Comparison of ENCODE assay signal across 8 cellular contexts in genomic region chr7:149194799-149195179, GRCh38. TPM values are rescaled to one million over a fixed set of nuclear protein-coding genes. Genes with fewer than 3 reads are reported as not detected.
A peak's percentile ranks its signal among the peaks of the same experiment; 100 is the strongest.
DNase-seq lines count a peak whose midpoint lies in the region; ATAC-seq, FAIRE-seq and TF ChIP-seq lines count a peak whose summit lies in the region.

No MANE protein-coding gene starts in this region.

- TF ChIP-seq CTCF in kidney (IDR thresholded peaks at IDR 0.05; ENCODE audit: borderline replicate concordance, extremely low read depth, insufficient read depth) (no peak), thoracic aorta (IDR thresholded peaks at IDR 0.05) (no peak), GM13976 (IDR thresholded peaks at IDR 0.05; ENCODE audit: borderline replicate concordance, control extremely low read depth, extremely low read depth, insufficient read depth, missing control alignments) (no peak)

- in situ Hi-C loops in GM13976 (cut with MboI; ENCODE audit: low sequenced_read_pairs, unreplicated experiment): no loop called here

- peaks cover 6% of the 10 kb centered on the region for H3K27me3 Mint-ChIP-seq in activated CD4-positive, alpha-beta T cell treated with anti-CD3 and anti-CD28 coated beads, Interleukin-2, amount 10 ng/mL, durations not matched to agents 7 days and 5 days
- H3K27me3 Mint-ChIP-seq in activated naive CD8-positive, alpha-beta T cell treated with anti-CD3 and anti-CD28 coated beads for 36 hours: no peaks in the 10 kb centered on the region

- CTCF ChIA-PET in activated CD4-positive, alpha-beta T cell treated with anti-CD3 and anti-CD28 coated beads, Interleukin-2, amount 10 ng/mL, durations not matched to agents 7 days and 5 days (lab: Charles Lee): interaction anchor here (1.0 to 3.4 kb wide), 15 partner anchors 9 to 431 kb away, joined by 3 to 21 read pairs (median 5); partner anchors contain the start of gene ZNF398

- H3K27me3 ChIP-seq in thoracic aorta (replicated peaks; ENCODE audit: insufficient read depth): no peaks in the 10 kb centered on the region

- H3K27ac Mint-ChIP-seq in activated CD4-positive, alpha-beta T cell treated with anti-CD3 and anti-CD28 coated beads, Interleukin-2, amount 10 ng/mL, durations not matched to agents 7 days and 5 days: peak overlapping the region; percentile 11
- peak overlapping the region; percentile 48 for H3K27ac Mint-ChIP-seq in activated naive CD8-positive, alpha-beta T cell treated with anti-CD3 and anti-CD28 coated beads for 36 hours

- H3K36me3 ChIP-seq in kidney (ENCODE audit: control insufficient read depth in 1 of 2, insufficient read depth in 2 of 2, low read length in 2 of 2): peaks cover 8 to 11% of the 10 kb centered on the region in 2 donors
- H3K36me3 ChIP-seq in thoracic aorta: peaks cover 16% of the 10 kb centered on the region

- no peak for DNase-seq in activated CD4-positive, alpha-beta T cell treated with anti-CD3 and anti-CD28 coated beads, Interleukin-2, amount 10 ng/mL, durations not matched to agents 7 days and 5 days
- DNase-seq in activated CD4-positive, alpha-beta T cell treated with anti-CD3 and anti-CD28 coated beads for 1 hour: no peak
- no peak for DNase-seq in activated naive CD8-positive, alpha-beta T cell treated with anti-CD3 and anti-CD28 coated beads for 36 hours
- no peak for DNase-seq in kidney
- DNase-seq in thoracic aorta (ENCODE audit: low spot score): no peak
- no peak for DNase-seq in GM13976 (ENCODE audit: low spot score)

- no peaks in the 10 kb centered on the region for H3K9me3 Mint-ChIP-seq in activated CD4-positive, alpha-beta T cell treated with anti-CD3 and anti-CD28 coated beads, Interleukin-2, amount 10 ng/mL, durations not matched to agents 7 days and 5 days
- H3K9me3 Mint-ChIP-seq in activated naive CD8-positive, alpha-beta T cell treated with anti-CD3 and anti-CD28 coated beads for 36 hours: no peaks in the 10 kb centered on the region

- no peak for ATAC-seq in thoracic aorta (ENCODE audit: insufficient number of reproducible peaks, low FRiP score, low read depth)
- ATAC-seq in GM21717 (IDR thresholded peaks at IDR 0.05; ENCODE audit: unreplicated experiment): no peak
- ATAC-seq in GM18517 (IDR thresholded peaks at IDR 0.05; ENCODE audit: unreplicated experiment): no peak

- H3K4me3 Mint-ChIP-seq in activated CD4-positive, alpha-beta T cell treated with anti-CD3 and anti-CD28 coated beads, Interleukin-2, amount 10 ng/mL, durations not matched to agents 7 days and 5 days: peak overlapping the region; percentile 81
- peak overlapping the region; percentile 83 for H3K4me3 Mint-ChIP-seq in activated naive CD8-positive, alpha-beta T cell treated with anti-CD3 and anti-CD28 coated beads for 36 hours

- POLR2A ChIA-PET in activated CD4-positive, alpha-beta T cell treated with anti-CD3 and anti-CD28 coated beads, Interleukin-2, amount 10 ng/mL, durations not matched to agents 7 days and 5 days (lab: Charles Lee): no interaction called here

- no peak for FAIRE-seq in kidney (lab: Jason Lieb, UNC)

- intact Hi-C loops in kidney (cut with DNase I): no loop called here

- H3K4me3 ChIP-seq in kidney (ENCODE audit: low read length in 2 of 2) (peak overlapping the region; percentile 31 to 79), thoracic aorta (peak overlapping the region; percentile 95)

- H3K4me1 ChIP-seq in kidney (ENCODE audit: control insufficient read depth in 1 of 2, insufficient read depth in 1 of 2, low read depth in 1 of 2, low read length in 2 of 2): peaks cover 5 to 11% of the 10 kb centered on the region in 2 donors
- H3K4me1 ChIP-seq in thoracic aorta (ENCODE audit: control insufficient read depth in 1 of 2, low read depth in 2 of 2): peaks cover 14 to 22% of the 10 kb centered on the region in 2 donors

- H3K9ac ChIP-seq in kidney (ENCODE audit: low read length in 2 of 2): peak overlapping the region; percentile 44 to 71

- H3K27ac ChIP-seq in kidney (ENCODE audit: low read depth in 2 of 2, low read length in 2 of 2) (peak overlapping the region in 1 of 2 donors; percentile 87), thoracic aorta (peak overlapping the region; percentile 79 to 82)

- H3K9me3 ChIP-seq in kidney (ENCODE audit: control insufficient read depth in 1 of 2, low read length in 2 of 2): no peaks in the 10 kb centered on the region
- no peaks in the 10 kb centered on the region for H3K9me3 ChIP-seq in thoracic aorta

- H3K36me3 Mint-ChIP-seq in activated CD4-positive, alpha-beta T cell treated with anti-CD3 and anti-CD28 coated beads, Interleukin-2, amount 10 ng/mL, durations not matched to agents 7 days and 5 days (ENCODE audit: low read depth): peaks cover 17% of the 10 kb centered on the region
- H3K36me3 Mint-ChIP-seq in activated naive CD8-positive, alpha-beta T cell treated with anti-CD3 and anti-CD28 coated beads for 36 hours: peaks cover 20% of the 10 kb centered on the region

- H3K4me1 Mint-ChIP-seq in activated CD4-positive, alpha-beta T cell treated with anti-CD3 and anti-CD28 coated beads, Interleukin-2, amount 10 ng/mL, durations not matched to agents 7 days and 5 days: peaks cover 48% of the 10 kb centered on the region
- H3K4me1 Mint-ChIP-seq in activated naive CD8-positive, alpha-beta T cell treated with anti-CD3 and anti-CD28 coated beads for 36 hours: peaks cover 29% of the 10 kb centered on the region

RNA-seq across cellular contexts. Expression of gene ZNF282, which starts 0.6 kb away (rescaled TPM):
- 10 to 100 TPM; 28.2 to 29.4 TPM for total RNA-seq in activated CD4-positive, alpha-beta T cell treated with anti-CD3 and anti-CD28 coated beads, Interleukin-2, amount 10 ng/mL, durations not matched to agents 7 days and 5 days
- 10 to 100 TPM; 30.7 to 30.8 TPM for total RNA-seq in activated naive CD8-positive, alpha-beta T cell treated with anti-CD3 and anti-CD28 coated beads for 36 hours
- total RNA-seq in kidney (24.5 TPM), thoracic aorta (10 to 100 TPM; 11.1 to 20.7 TPM)
- 9.3 TPM for polyA plus RNA-seq in kidney (ENCODE audit: insufficient read depth, low read depth, low replicate concordance)

RNA-seq across cellular contexts. Expression of gene ZNF212, which starts 44.7 kb away (rescaled TPM):
- total RNA-seq in activated CD4-positive, alpha-beta T cell treated with anti-CD3 and anti-CD28 coated beads, Interleukin-2, amount 10 ng/mL, durations not matched to agents 7 days and 5 days: 10 to 100 TPM; 11.1 to 15.9 TPM
- 10 to 100 TPM; 12.5 to 14.6 TPM for total RNA-seq in activated naive CD8-positive, alpha-beta T cell treated with anti-CD3 and anti-CD28 coated beads for 36 hours
- total RNA-seq in kidney (13.4 TPM), thoracic aorta (1 to 10 TPM; 6.6 to 8.3 TPM)
- 7.9 TPM for polyA plus RNA-seq in kidney (ENCODE audit: insufficient read depth, low read depth, low replicate concordance)

RNA-seq across cellular contexts. Expression of gene ZNF398, which starts 47.5 kb away (rescaled TPM):
- total RNA-seq in activated CD4-positive, alpha-beta T cell treated with anti-CD3 and anti-CD28 coated beads, Interleukin-2, amount 10 ng/mL, durations not matched to agents 7 days and 5 days: 10 to 100 TPM; 15.3 to 17.1 TPM
- 10 to 100 TPM; 10.5 to 11.1 TPM for total RNA-seq in activated naive CD8-positive, alpha-beta T cell treated with anti-CD3 and anti-CD28 coated beads for 36 hours
- total RNA-seq in kidney (12.6 TPM), thoracic aorta (10 to 100 TPM; 16.2 to 31.5 TPM)
- 3.2 TPM for polyA plus RNA-seq in kidney (ENCODE audit: insufficient read depth, low read depth, low replicate concordance)
